1 cellular context compared by ENCODE assay signal in the genomic region with DNA sequence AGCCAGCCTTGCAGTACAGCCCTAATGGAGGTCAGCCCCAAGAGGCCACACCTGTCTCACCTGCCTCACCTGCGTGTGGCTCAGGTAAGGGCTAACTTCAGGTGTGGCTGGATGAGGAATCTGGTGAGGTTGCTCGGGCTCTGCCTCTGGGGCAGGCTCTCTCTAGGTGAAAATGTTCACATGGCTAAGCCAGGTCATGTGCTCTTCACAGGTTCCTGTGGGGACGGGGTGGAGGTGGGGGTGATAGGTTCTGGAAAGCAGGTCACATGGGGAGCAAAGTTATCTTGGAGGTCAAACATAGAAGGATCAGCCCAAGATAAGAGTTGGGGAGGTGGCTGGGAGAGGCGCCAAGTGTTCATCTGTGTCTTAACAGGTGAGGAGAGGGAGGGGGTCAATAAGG.
TF ChIP-seq lines count a peak whose summit lies in the region.

No MANE protein-coding gene starts in this region.

TF ChIP-seq in H1, 55 proteins besides CTCF, POLR2A, EP300 and RAD21 (continued from another document):
- TF ChIP-seq, protein P1, sequence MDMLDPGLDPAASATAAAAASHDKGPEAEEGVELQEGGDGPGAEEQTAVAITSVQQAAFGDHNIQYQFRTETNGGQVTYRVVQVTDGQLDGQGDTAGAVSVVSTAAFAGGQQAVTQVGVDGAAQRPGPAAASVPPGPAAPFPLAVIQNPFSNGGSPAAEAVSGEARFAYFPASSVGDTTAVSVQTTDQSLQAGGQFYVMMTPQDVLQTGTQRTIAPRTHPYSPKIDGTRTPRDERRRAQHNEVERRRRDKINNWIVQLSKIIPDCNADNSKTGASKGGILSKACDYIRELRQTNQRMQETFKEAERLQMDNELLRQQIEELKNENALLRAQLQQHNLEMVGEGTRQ (IDR thresholded peaks at IDR 0.05; ENCODE audit: low read length) = no peak
- TF ChIP-seq CHD1 (IDR thresholded peaks at IDR 0.05; ENCODE audit: low read depth, low read length) (no peak), FOSL1 (IDR thresholded peaks at IDR 0.05; ENCODE audit: insufficient read depth, low read depth, low read length) (no peak), NANOG (IDR thresholded peaks at IDR 0.05; ENCODE audit: insufficient read depth, low read depth, low read length, poor library complexity, severe bottlenecking) (no peak), SP2 (IDR thresholded peaks at IDR 0.05; ENCODE audit: low read length) (no peak), CBX8 (IDR thresholded peaks at IDR 0.05; ENCODE audit: borderline replicate concordance, low read depth, low read length) (no peak), HDAC6 (IDR thresholded peaks at IDR 0.05; ENCODE audit: low read depth, low read length) (no peak), JUN (IDR thresholded peaks at IDR 0.05; ENCODE audit: low read depth, low read length) (no peak), POLR2AphosphoS5 (IDR thresholded peaks at IDR 0.05; ENCODE audit: low read depth, low read length) (no peak), CREB1 (IDR thresholded peaks at IDR 0.05) (no peak), KDM4A (IDR thresholded peaks at IDR 0.05; ENCODE audit: low read depth, low read length, severe bottlenecking) (no peak)
